ENCODE assay signal across 23 cellular contexts in genomic region chr16:89065445-89065795, GRCh38.
"Had no signal": no experiment of that assay in that cellular context is flagged by ENCODE, and none has a peak within 500 bp of the region (broad histone marks: within the 10 kb centered on the region; RNA-seq: fewer than 3 reads in every experiment).

No MANE protein-coding gene starts in this region.

- H3K27me3 Mint-ChIP-seq: stimulated activated naive CD8-positive, alpha-beta T cell treated with anti-CD3 and anti-CD28 coated beads, Interleukin-15, amount 100 ng/mL, for 72 hours had no signal

- H3K27ac ChIP-seq: adrenal gland, ascending aorta, brain microvascular endothelial cell, left ventricle myocardium inferior, tibial artery, VCaP had no signal

- H3K4me1 ChIP-seq: adrenal gland, ascending aorta, left ventricle myocardium inferior, tibial artery had no signal

- ATAC-seq: activated naive CD4-positive, alpha-beta T cell treated with anti-CD3 and anti-CD28 coated beads, Interleukin-2, amount 50 U/mL, for 72 hours; stimulated activated naive CD8-positive, alpha-beta T cell treated with anti-CD3 and anti-CD28 coated beads, Interleukin-15, amount 100 ng/mL, for 72 hours had no signal

- H3K27ac Mint-ChIP-seq: immature natural killer cell, mesothelial cell of epicardium, natural killer cell, progenitor cell of endocrine pancreas had no signal

- H3K4me3 ChIP-seq: adrenal gland, ascending aorta, left ventricle myocardium inferior, tibial artery had no signal

- DNase-seq: activated CD4-positive, alpha-beta T cell treated with anti-CD3 and anti-CD28 coated beads for 1 hour; activated gamma-delta T cell treated with Interleukin-2 at 50 U/mL for 16 hours; activated T-cell treated with anti-CD3 and anti-CD28 coated beads, Interleukin-2, amount 50 U/mL, for 1 hour; adrenal gland; brain microvascular endothelial cell; central memory CD4-positive, alpha-beta T cell; dermis blood vessel endothelial cell; effector CD8-positive, alpha-beta T cell; erythroblast; foreskin fibroblast; immature natural killer cell; left ventricle myocardium inferior; natural killer cell; retina; spleen; stimulated activated CD4-positive, alpha-beta T cell treated with anti-CD3 and anti-CD28 coated beads, Interleukin-4, amount 100 ng/mL, for 24 hours; stimulated activated naive CD8-positive, alpha-beta T cell treated with anti-CD3 and anti-CD28 coated beads, Interleukin-15, amount 100 ng/mL, for 72 hours; tibial artery had no signal

- H3K9me3 Mint-ChIP-seq: activated naive CD4-positive, alpha-beta T cell treated with anti-CD3 and anti-CD28 coated beads, Interleukin-2, amount 50 U/mL, for 72 hours; mesothelial cell of epicardium; natural killer cell; stimulated activated naive CD8-positive, alpha-beta T cell treated with anti-CD3 and anti-CD28 coated beads, Interleukin-15, amount 100 ng/mL, for 72 hours had no signal

- H3K4me3 Mint-ChIP-seq: immature natural killer cell; mesothelial cell of epicardium; natural killer cell; stimulated activated naive CD8-positive, alpha-beta T cell treated with anti-CD3 and anti-CD28 coated beads, Interleukin-15, amount 100 ng/mL, for 72 hours had no signal

- H3K36me3 ChIP-seq: adrenal gland, ascending aorta, brain microvascular endothelial cell, left ventricle myocardium inferior, spleen, tibial artery had no signal

- H3K4me1 Mint-ChIP-seq: immature natural killer cell; natural killer cell; stimulated activated naive CD8-positive, alpha-beta T cell treated with anti-CD3 and anti-CD28 coated beads, Interleukin-15, amount 100 ng/mL, for 72 hours had no signal

- H3K9me3 ChIP-seq: adrenal gland, ascending aorta, left ventricle myocardium inferior, spleen, tibial artery had no signal

- H3K36me3 Mint-ChIP-seq: activated naive CD4-positive, alpha-beta T cell treated with anti-CD3 and anti-CD28 coated beads, Interleukin-2, amount 50 U/mL, for 72 hours; immature natural killer cell; mesothelial cell of epicardium; natural killer cell had no signal

- H3K27me3 ChIP-seq: adrenal gland, ascending aorta had no signal
